In the genomic region with DNA sequence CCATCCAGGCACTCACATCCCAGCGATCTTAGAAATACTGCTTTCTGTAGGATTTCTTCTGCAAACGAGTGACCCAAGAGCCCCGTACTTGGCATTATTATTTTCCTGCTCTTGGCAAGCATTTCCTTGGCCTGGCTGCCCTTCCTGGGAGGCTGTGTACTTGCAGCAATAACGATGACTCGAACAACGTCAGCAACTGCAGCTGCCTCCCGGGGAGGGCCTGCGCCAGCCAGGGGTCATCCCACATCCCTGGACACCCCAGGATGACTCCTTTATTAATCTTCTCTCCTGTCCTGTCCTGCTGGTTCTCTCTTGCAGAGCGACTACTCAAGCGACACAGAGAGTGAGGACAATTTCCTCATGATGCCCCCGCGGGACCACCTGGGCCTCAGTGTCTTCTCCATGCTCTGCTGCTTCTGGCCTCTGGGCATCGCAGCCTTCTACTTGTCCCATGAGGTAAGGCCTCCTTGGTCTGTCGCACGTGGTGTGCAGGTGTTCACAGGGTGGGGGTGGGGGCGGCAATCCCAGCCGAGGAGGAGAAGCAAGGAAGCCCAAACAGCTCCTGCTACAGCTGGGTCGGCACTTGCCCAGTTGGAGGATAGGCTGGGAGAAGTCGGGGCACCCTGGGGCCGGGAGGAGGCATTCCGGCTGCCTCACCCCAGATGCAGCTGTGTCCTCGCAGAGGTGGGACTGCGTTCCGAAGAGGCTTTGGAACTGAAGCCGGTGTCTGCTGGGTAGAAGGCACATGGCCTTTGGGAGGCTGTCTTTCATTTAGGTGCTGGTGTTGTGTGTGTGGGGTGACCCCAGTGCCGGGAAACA, we compare ENCODE assay signal across 13 cellular contexts.
DNase-seq lines count a peak whose midpoint lies in the region; ATAC-seq and TF ChIP-seq lines count a peak whose summit lies in the region.
"Had no signal": no experiment of that assay in that cellular context is flagged by ENCODE, and none has a peak within 500 bp of the region (broad histone marks: within the 10 kb centered on the region; RNA-seq: fewer than 3 reads in every experiment).

No MANE protein-coding gene starts in this region.

- H3K36me3 ChIP-seq in SJCRH30 (no peaks in the 10 kb centered on the region), aorta (ENCODE audit: control insufficient read depth in 1 of 2, insufficient read depth in 2 of 2, low read length in 1 of 2) (no peaks in the 10 kb centered on the region)

- TF ChIP-seq CTCF in fibroblast of mammary gland (conservative IDR thresholded peaks at IDR 0.05; ENCODE audit: control insufficient read depth, insufficient read depth, low read depth, low read length), result no peak

- H3K27me3 ChIP-seq in SJCRH30, result peaks cover 8% of the 10 kb centered on the region
- no peaks in the 10 kb centered on the region for H3K27me3 ChIP-seq in aorta (ENCODE audit: control insufficient read depth in 1 of 2, insufficient read depth in 2 of 2, low read length in 1 of 2)

- no peaks in the 10 kb centered on the region for H3K9me3 ChIP-seq in SJCRH30 (replicated peaks)
- no peaks in the 10 kb centered on the region for H3K9me3 ChIP-seq in aorta (ENCODE audit: control insufficient read depth, low read length)

- intact Hi-C loops in aorta (cut with DNase I), result no loop called here

- H3K4me1 ChIP-seq in SJCRH30 (no peaks in the 10 kb centered on the region), aorta (ENCODE audit: control insufficient read depth in 1 of 2, insufficient read depth in 2 of 2, low read length in 2 of 2) (no peaks in the 10 kb centered on the region)

- H3K27ac ChIP-seq in SJCRH30, result no peak overlapping the region
- no peak overlapping the region for H3K27ac ChIP-seq in aorta (ENCODE audit: low read depth in 1 of 2, low read length in 2 of 2)

- no peak for ATAC-seq in aorta (ENCODE audit: low FRiP score)
- ATAC-seq: K562, Right ventricle myocardium inferior had no signal

- WGBS in aorta, 2 donors, result 68 to 69% methylated on average over 26 of the region's 26 CpGs

- DNase-seq in EL (peak; percentile 39), NCI-H226 (peak; percentile 16), fibroblast of mammary gland (ENCODE audit: low read depth) (peak; percentile 87), pons (ENCODE audit: low spot score) (peak; percentile 36), SJCRH30 (no peak), 8988T (no peak), aorta (no peak), COR-L47 (lab: John Stamatoyannopoulos, UW) (no peak)
- DNase-seq: activated naive CD4-positive, alpha-beta T cell treated with Interleukin-2 at 50 U/mL for 16 hours; NCI-H1436 treated with DMSO at 0.1 percent for 48 hours; NCI-H69 had no signal

- H3K4me3 ChIP-seq in fibroblast of mammary gland (ENCODE audit: control insufficient read depth, low read depth, low read length) (no peak overlapping the region), SJCRH30 (no peak overlapping the region), aorta (ENCODE audit: low read length in 2 of 2) (no peak overlapping the region)
- H3K4me3 ChIP-seq: K562 had no signal

Comparison
In these comparisons a context has a peak if more than half of its experiments do, and no peak if none do; other contexts are left out.
1. DNase-seq: peak in EL (single experiment), NCI-H226 (single experiment), fibroblast of mammary gland (single experiment) and pons (single experiment); none in SJCRH30 (0 of 2), 8988T (single experiment), aorta (0 of 2) and COR-L47 (single experiment).